In the genomic region with DNA sequence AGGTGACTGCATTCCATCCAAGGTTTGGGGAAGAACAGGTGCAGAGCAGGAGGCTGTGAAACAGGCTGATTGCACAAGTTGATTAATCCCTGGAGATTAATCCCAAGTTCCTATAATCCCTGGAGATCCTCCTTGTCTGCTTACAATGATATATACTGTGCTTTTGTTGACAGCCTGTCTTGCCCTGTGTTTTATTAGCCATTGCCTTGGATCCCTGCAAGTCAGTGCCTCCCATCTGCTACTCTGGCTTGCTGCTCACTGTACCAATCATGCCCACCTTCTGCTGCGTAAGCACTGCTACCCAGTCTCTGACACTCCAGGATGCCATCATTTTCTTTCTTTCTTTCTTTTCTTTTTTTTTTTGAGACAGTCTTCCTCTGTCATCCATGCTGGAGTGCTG, we compare ENCODE assay signal across 25 cellular contexts.
"Had no signal": no experiment of that assay in that cellular context is flagged by ENCODE, and none has a peak within 500 bp of the region (broad histone marks: within the 10 kb centered on the region; RNA-seq: fewer than 3 reads in every experiment).

No MANE protein-coding gene starts in this region.

- H3K36me3 ChIP-seq: breast epithelium, colonic mucosa, Peyer's patch had no signal

- H3K4me1 Mint-ChIP-seq: activated B cell treated with CpG ODN at 0.5 μM for 24 hours; activated CD8-positive, alpha-beta memory T cell treated with anti-CD3 and anti-CD28 coated beads, Interleukin-2, amount 10 ng/mL, durations not matched to agents 7 days and 5 days; activated naive CD4-positive, alpha-beta T cell treated with anti-CD3 and anti-CD28 coated beads, Interleukin-2, amount 50 U/mL, for 24 hours had no signal

- H3K4me3 ChIP-seq: breast epithelium, colonic mucosa, Peyer's patch had no signal

- H3K27ac Mint-ChIP-seq: activated B cell treated with CpG ODN at 0.5 μM for 24 hours; activated CD4-positive, alpha-beta T cell treated with anti-CD3 and anti-CD28 coated beads, Interleukin-2, amount 10 ng/mL, durations not matched to agents 24 days and 14 days; activated CD8-positive, alpha-beta memory T cell treated with anti-CD3 and anti-CD28 coated beads, Interleukin-2, amount 10 ng/mL, durations not matched to agents 7 days and 5 days; activated naive CD4-positive, alpha-beta T cell treated with anti-CD3 and anti-CD28 coated beads, Interleukin-2, amount 50 U/mL, for 24 hours; activated T-cell treated with anti-CD3 and anti-CD28 coated beads, Interleukin-2, amount 50 U/mL, for 24 hours; activated T-helper 1 cell treated with anti-CD3 and anti-CD28 coated beads, Interleukin-12 subunit alpha, Interleukin-12 subunit beta, Interleukin-2, Interleukin-4 antibody, amounts not matched to agents 30 ng/mL and 10 ng/mL and 1 ng/mL, durations not matched to agents 14 hours and 24 hours and 36 hours; T-helper 17 cell had no signal

- H3K4me1 ChIP-seq: breast epithelium, colonic mucosa, Peyer's patch had no signal

- H3K36me3 Mint-ChIP-seq: activated CD8-positive, alpha-beta memory T cell treated with anti-CD3 and anti-CD28 coated beads, Interleukin-2, amount 10 ng/mL, durations not matched to agents 7 days and 5 days; activated naive CD4-positive, alpha-beta T cell treated with anti-CD3 and anti-CD28 coated beads, Interleukin-2, amount 50 U/mL, for 24 hours had no signal

- H3K27me3 ChIP-seq: breast epithelium, colonic mucosa, Peyer's patch had no signal

- H3K9me3 ChIP-seq: breast epithelium, colonic mucosa, Peyer's patch had no signal

- H3K4me3 Mint-ChIP-seq: activated B cell treated with CpG ODN at 0.5 μM for 24 hours; activated CD4-positive, alpha-beta T cell treated with anti-CD3 and anti-CD28 coated beads, Interleukin-2, amount 10 ng/mL, durations not matched to agents 24 days and 14 days; activated CD8-positive, alpha-beta memory T cell treated with anti-CD3 and anti-CD28 coated beads, Interleukin-2, amount 10 ng/mL, durations not matched to agents 7 days and 5 days; activated naive CD4-positive, alpha-beta T cell treated with anti-CD3 and anti-CD28 coated beads, Interleukin-2, amount 50 U/mL, for 24 hours; activated T-cell treated with anti-CD3 and anti-CD28 coated beads, Interleukin-2, amount 50 U/mL, for 24 hours; activated T-helper 1 cell treated with anti-CD3 and anti-CD28 coated beads, Interleukin-12 subunit alpha, Interleukin-12 subunit beta, Interleukin-2, Interleukin-4 antibody, amounts not matched to agents 30 ng/mL and 10 ng/mL and 1 ng/mL, durations not matched to agents 14 hours and 24 hours and 36 hours; T-helper 17 cell had no signal

- ATAC-seq: activated CD8-positive, alpha-beta memory T cell treated with anti-CD3 and anti-CD28 coated beads, Interleukin-2, amount 10 ng/mL, durations not matched to agents 7 days and 5 days; T-helper 17 cell had no signal

- H3K27ac ChIP-seq: breast epithelium, colonic mucosa, Peyer's patch had no signal

- DNase-seq: activated B cell treated with CpG ODN at 0.5 μM for 24 hours; activated CD4-positive, alpha-beta T cell treated with anti-CD3 and anti-CD28 coated beads for 1 hour; activated CD4-positive, alpha-beta T cell treated with anti-CD3 and anti-CD28 coated beads, Interleukin-2, amount 10 ng/mL, durations not matched to agents 24 days and 14 days; activated CD4-positive, alpha-beta T cell treated with anti-CD3 and anti-CD28 coated beads, Interleukin-2, amount 50 U/mL, for 48 hours; activated CD8-positive, alpha-beta memory T cell treated with anti-CD3 and anti-CD28 coated beads, Interleukin-2, amount 10 ng/mL, durations not matched to agents 7 days and 5 days; activated effector memory CD4-positive, alpha-beta T cell treated with Interleukin-2 at 50 U/mL for 16 hours; activated naive CD4-positive, alpha-beta T cell; activated T-cell treated with anti-CD3 and anti-CD28 coated beads, Interleukin-2, amount 50 U/mL, for 24 hours; caudate nucleus; colonic mucosa; Kasumi-1; NCI-H1105 treated with DMSO at 0.1 percent for 48 hours; NCI-H1436 treated with DMSO at 0.1 percent for 48 hours; NCI-H2029; NCI-H2107; NCI-H2227 treated with DMSO at 0.1 percent for 48 hours; NCI-H446 treated with DMSO at 0.1 percent for 48 hours; NCI-H526 treated with DMSO at 0.1 percent for 48 hours; Peyer's patch; SHP77 treated with DMSO at 0.1 percent for 48 hours; T-helper 17 cell; T-helper 9 cell had no signal

- H3K9me3 Mint-ChIP-seq: activated B cell treated with CpG ODN at 0.5 μM for 24 hours; activated CD4-positive, alpha-beta T cell treated with anti-CD3 and anti-CD28 coated beads, Interleukin-2, amount 10 ng/mL, durations not matched to agents 24 days and 14 days; activated naive CD4-positive, alpha-beta T cell treated with anti-CD3 and anti-CD28 coated beads, Interleukin-2, amount 50 U/mL, for 24 hours; activated T-cell treated with anti-CD3 and anti-CD28 coated beads, Interleukin-2, amount 50 U/mL, for 24 hours; activated T-helper 1 cell treated with anti-CD3 and anti-CD28 coated beads, Interleukin-12 subunit alpha, Interleukin-12 subunit beta, Interleukin-2, Interleukin-4 antibody, amounts not matched to agents 30 ng/mL and 10 ng/mL and 1 ng/mL, durations not matched to agents 14 hours and 24 hours and 36 hours had no signal
